Comparison of ENCODE assay signal across 28 cellular contexts in genomic region chr10:133315847-133316246, GRCh38. TPM values are rescaled to one million over a fixed set of nuclear protein-coding genes. Genes with fewer than 3 reads are reported as not detected.
DNase-seq lines count a peak whose midpoint lies in the region; ATAC-seq, FAIRE-seq and TF ChIP-seq lines count a peak whose summit lies in the region.
"Had no signal": no experiment of that assay in that cellular context is flagged by ENCODE, and none has a peak within 500 bp of the region (broad histone marks: within the 10 kb centered on the region; RNA-seq: fewer than 3 reads in every experiment).

No MANE protein-coding gene starts in this region.

- DNase-seq in A172 (ENCODE audit: low spot score): peak; percentile 54
- peak; percentile 20 for DNase-seq in G401 (ENCODE audit: low spot score)
- peak; percentile 46 for DNase-seq in OCI-M1 (lab: John Stamatoyannopoulos, UW)
- DNase-seq in H1 (ENCODE audit: low read depth in 1 of 2, low spot score in 2 of 2): no peak
- no peak for DNase-seq in NK-92 treated with Interleukin-12 subunit alpha and Interleukin-12 subunit beta, amount 100 ng/mL, for 24 hours (lab: John Stamatoyannopoulos, UW)
- no peak for DNase-seq in hypothalamus (lab: John Stamatoyannopoulos, UW)
- no peak for DNase-seq in NCI-H1694 (lab: John Stamatoyannopoulos, UW)
- DNase-seq: activated CD4-positive, alpha-beta T cell treated with anti-CD3 and anti-CD28 coated beads, Interleukin-2, amount 10 ng/mL, durations not matched to agents 24 days and 14 days; CD4-positive, alpha-beta memory T cell; DND-41; foreskin fibroblast; mammary epithelial cell; NCI-H1048; NCI-H2081; NCI-H510A treated with DMSO at 0.1 percent for 48 hours; occipital lobe; SHP77; spleen; stimulated activated CD4-positive, alpha-beta T cell treated with anti-CD3 and anti-CD28 coated beads, Interleukin-4, amount 100 ng/mL, for 4 hours; stomach; T-helper 1 cell; transverse colon had no signal

- peaks cover 0 to 10% (median under 1%) of the 10 kb centered on the region in 4 experiments; a peak in 4 of 8 replicates for H3K36me3 ChIP-seq in H1 (ENCODE audit: control insufficient read depth in 2 of 4, insufficient read depth in 4 of 4, low read length in 3 of 4)
- H3K36me3 ChIP-seq: breast epithelium had no signal

- H2BK20ac ChIP-seq in H1 (ENCODE audit: low read length): no peak overlapping the region

- 94% methylated on average over 5 of the region's 5 CpGs; no CpG with 5 or more reads in 1 of the 2 experiments for WGBS in H1 (ENCODE audit: extremely low coverage in 1 of 2, insufficient coverage in 1 of 2, insufficient read length in 1 of 2, insufficient replicate concordance in 2 of 2, low coverage in 1 of 2, low lambda C conversion rate in 2 of 2, missing lambda C conversion rate in 1 of 2), 2 experiments

- no peak overlapping the region for H2AFZ ChIP-seq in H1 (ENCODE audit: low read length)

- no peak overlapping the region for H3K4me2 ChIP-seq in H1 (ENCODE audit: insufficient read depth in 1 of 2, low read depth in 2 of 2, low read length in 2 of 2)

- H3K27ac ChIP-seq in H1 (ENCODE audit: low read depth, low read length): no peak overlapping the region
- H3K27ac ChIP-seq: breast epithelium, spleen, stomach had no signal

- H3K4me1 ChIP-seq in H1 (replicated peaks in 1 of 4; ENCODE audit: control insufficient read depth in 3 of 4, insufficient read depth in 4 of 4, low read length in 3 of 4): no peaks in the 10 kb centered on the region; a peak in 1 of 7 replicates
- H3K4me1 ChIP-seq: breast epithelium had no signal

- no peak overlapping the region for H3K14ac ChIP-seq in H1 (ENCODE audit: insufficient read length)

- no peak overlapping the region; the same call in 1 of the 2 replicates for H4K8ac ChIP-seq in H1 (ENCODE audit: extremely low read depth, insufficient read depth, low read length)

- no peaks in the 10 kb centered on the region for H3K79me2 ChIP-seq in H1 (ENCODE audit: control insufficient read depth in 1 of 2, insufficient read depth in 2 of 2, low read length in 2 of 2)

- H2BK120ac ChIP-seq in H1 (replicated peaks; ENCODE audit: low read depth, low read length): no peak overlapping the region

- no peak overlapping the region for H3K4me3 ChIP-seq in H1 (ENCODE audit: extremely low read depth in 1 of 4, insufficient read depth in 2 of 4, low read depth in 3 of 4, low read length in 4 of 4)
- H3K4me3 ChIP-seq: breast epithelium, spleen, stomach, transverse colon had no signal

- no peak for TF ChIP-seq RAD21 in H1 (IDR thresholded peaks at IDR 0.05 in 1 of 2, conservative IDR thresholded peaks at IDR 0.05 in 1 of 2; ENCODE audit: low read depth in 2 of 2, low read length in 2 of 2)

- no peak for TF ChIP-seq EP300 in H1 (IDR thresholded peaks at IDR 0.05; ENCODE audit: borderline replicate concordance in 1 of 2, low read depth in 2 of 2, low read length in 2 of 2)

- H2BK5ac ChIP-seq in H1 (ENCODE audit: low read depth, low read length): no peak overlapping the region

- no peak overlapping the region for H3K9ac ChIP-seq in H1 (replicated peaks in 1 of 4; ENCODE audit: extremely low read depth in 1 of 4, low read depth in 3 of 4, low read length in 3 of 4)

- no peak for TF ChIP-seq CTCF in H1 (IDR thresholded peaks at IDR 0.05; ENCODE audit: control extremely low read depth in 1 of 3, insufficient read depth in 1 of 3, low read depth in 1 of 3, low read length in 3 of 3)

- H2BK12ac ChIP-seq in H1 (ENCODE audit: low read depth, low read length): no peak overlapping the region

- FAIRE-seq in H1 (lab: Jason Lieb, UNC): no peak
- FAIRE-seq: endothelial cell of umbilical vein, GM18507 had no signal

- no peak overlapping the region for H4K5ac ChIP-seq in H1 (ENCODE audit: insufficient read length, low read depth, low read length)

- no peak for TF ChIP-seq POLR2A in H1 (IDR thresholded peaks at IDR 0.05; ENCODE audit: control extremely low read depth in 1 of 2, low read depth in 2 of 2, low read length in 2 of 2)

- peaks cover 2% of the 10 kb centered on the region; the same call in 1 of the 2 replicates for H3K23me2 ChIP-seq in H1 (ENCODE audit: low read depth, low read length)

- H2AK5ac ChIP-seq in H1 (ENCODE audit: low read depth, low read length): no peak overlapping the region

- no peak overlapping the region for H3K4ac ChIP-seq in H1 (replicated peaks; ENCODE audit: insufficient read length, low read depth, low read length)

- no peak overlapping the region for H4K91ac ChIP-seq in H1 (replicated peaks; ENCODE audit: insufficient read length, low read length)

- POLR2A ChIA-PET in H1 (lab: Charles Lee; ENCODE audit: partially characterized antibody): interaction anchor here (1.1 to 1.3 kb wide), 2 partner anchors 8 to 48 kb away, joined by 4 to 5 read pairs; no protein-coding TSS in a partner anchor

- peaks cover 0 to 3% of the 10 kb centered on the region in 2 experiments for H4K20me1 ChIP-seq in H1 (replicated peaks in 1 of 2; ENCODE audit: control insufficient read depth in 1 of 2, insufficient read depth in 2 of 2, low read length in 2 of 2)

- H3K23ac ChIP-seq in H1 (ENCODE audit: insufficient read length): no peak overlapping the region

- no peaks in the 10 kb centered on the region for H3K79me1 ChIP-seq in H1 (ENCODE audit: low read depth, low read length)

- H3K56ac ChIP-seq in H1 (replicated peaks; ENCODE audit: insufficient read length, low read depth, low read length): no peak overlapping the region

- H3K18ac ChIP-seq in H1 (ENCODE audit: extremely low read depth, low read length): no peak overlapping the region

- H2BK15ac ChIP-seq in H1 (ENCODE audit: low read length): 0 out of 2 replicates have a peak overlapping the region, but pooled peaks have one; percentile 29

- H3K9me3 ChIP-seq in H1 (ENCODE audit: insufficient read depth in 2 of 2, low read depth in 1 of 2, low read length in 1 of 2): peaks cover 0 to 1% of the 10 kb centered on the region in 2 experiments; a peak in 1 of 4 replicates
- H3K9me3 ChIP-seq: stomach, transverse colon had no signal

- ATAC-seq in HG02885 (IDR thresholded peaks at IDR 0.05; ENCODE audit: poor library complexity, unreplicated experiment): no peak

- in situ Hi-C loops in G401 (cut with HindIII; ENCODE audit: low sequenced_read_pairs): no loop called here

- CTCF ChIA-PET in H1 (lab: Charles Lee; ENCODE audit: partially characterized antibody): interaction anchor here (0.8 to 3.5 kb wide), 4 partner anchors 12 to 31 kb away, joined by 3 to 23 read pairs (median 8); partner anchors contain the start of gene PRAP1

- H3K27me3 ChIP-seq in H1 (replicated peaks in 1 of 4; ENCODE audit: control insufficient read depth in 3 of 4, extremely low read depth in 1 of 4, insufficient read depth in 3 of 4, low read length in 3 of 4): peaks cover 0 to 8% (median 4%) of the 10 kb centered on the region in 4 experiments; a peak in 5 of 7 replicates
- H3K27me3 ChIP-seq: breast epithelium had no signal

RNA-seq across cellular contexts. Expression of gene ZNF511, which starts 7.1 kb away (rescaled TPM):
- total RNA-seq in A172 (2014; rRNA removed; shearing (Covaris generic)): 13.4 and 26.6 TPM in 2 replicates
- 60.7 and 97.4 TPM in 2 replicates for total RNA-seq in G401 (2014; rRNA removed; shearing (Covaris generic))
- 64.5 and 71.7 TPM in 2 replicates for total RNA-seq in H1 (2021; fragmentation: NEBNext Ultra II Directional; extraction: Animal tissue kit (Norgen Biotek cat#: 25700))
- polyA plus RNA-seq in H1 (2011; rRNA removed): 55.4 and 70.5 TPM in 2 replicates
- polyA plus RNA-seq in H1 (2011; cell fraction: cytosol; rRNA removed): 50.7 TPM
- 74.1 TPM for polyA plus RNA-seq in H1 (2011; cell fraction: nucleus; rRNA removed)
- 46.7 to 71.7 TPM (median 59.4 TPM) in 4 replicates for polyA plus RNA-seq in H1 (2012, experiment 1 of 2)
- 86.3 TPM for polyA plus RNA-seq in H1 (2012, experiment 2 of 2)
- 42.1 TPM for polyA plus RNA-seq in H1 (2013, experiment 1 of 2)
- polyA plus RNA-seq in H1 (2013, experiment 2 of 2): 37.2 TPM
- 25.8 and 35.1 TPM in 2 replicates for polyA minus RNA-seq in H1 (2011; rRNA and poly(A)+ RNA removed)
- 18.7 TPM for polyA minus RNA-seq in H1 (2011; cell fraction: cytosol; rRNA and poly(A)+ RNA removed)
- polyA minus RNA-seq in H1 (2011; cell fraction: nucleus; rRNA and poly(A)+ RNA removed): 26.4 TPM

RNA-seq across cellular contexts. Expression of gene TUBGCP2, which starts 7.2 kb away (rescaled TPM):
- total RNA-seq in A172 (2014; rRNA removed; shearing (Covaris generic)): 29.3 and 35.9 TPM in 2 replicates
- total RNA-seq in G401 (2014; rRNA removed; shearing (Covaris generic)): 71.4 and 73.3 TPM in 2 replicates
- 51.9 and 54.2 TPM in 2 replicates for total RNA-seq in H1 (2021; fragmentation: NEBNext Ultra II Directional; extraction: Animal tissue kit (Norgen Biotek cat#: 25700))
- 34.9 and 43.9 TPM in 2 replicates for polyA plus RNA-seq in H1 (2011; rRNA removed)
- 37.4 TPM for polyA plus RNA-seq in H1 (2011; cell fraction: cytosol; rRNA removed)
- polyA plus RNA-seq in H1 (2011; cell fraction: nucleus; rRNA removed): 90.0 TPM
- polyA plus RNA-seq in H1 (2012, experiment 1 of 2): 34.7 to 46.0 TPM (median 39.6 TPM) in 4 replicates
- polyA plus RNA-seq in H1 (2012, experiment 2 of 2): 59.6 TPM
- 29.0 TPM for polyA plus RNA-seq in H1 (2013, experiment 1 of 2)
- polyA plus RNA-seq in H1 (2013, experiment 2 of 2): 30.8 TPM
- 37.1 and 40.7 TPM in 2 replicates for polyA minus RNA-seq in H1 (2011; rRNA and poly(A)+ RNA removed)
- polyA minus RNA-seq in H1 (2011; cell fraction: cytosol; rRNA and poly(A)+ RNA removed): 26.8 TPM
- 44.3 TPM for polyA minus RNA-seq in H1 (2011; cell fraction: nucleus; rRNA and poly(A)+ RNA removed)

RNA-seq across cellular contexts. Expression of gene CALY, which starts 20.8 kb away (rescaled TPM):
- total RNA-seq in A172 (2014; rRNA removed; shearing (Covaris generic)): not detected in 2 replicates
- total RNA-seq in G401 (2014; rRNA removed; shearing (Covaris generic)): 53.3 and 63.5 TPM in 2 replicates
- 1.3 and 1.7 TPM in 2 replicates for total RNA-seq in H1 (2021; fragmentation: NEBNext Ultra II Directional; extraction: Animal tissue kit (Norgen Biotek cat#: 25700))
- 1.5 and 3.2 TPM in 2 replicates for polyA plus RNA-seq in H1 (2011; rRNA removed)
- 1.6 TPM for polyA plus RNA-seq in H1 (2011; cell fraction: cytosol; rRNA removed)
- 2.1 TPM for polyA plus RNA-seq in H1 (2011; cell fraction: nucleus; rRNA removed)
- 0.88 to 2.4 TPM (median 1.5 TPM) in 4 replicates for polyA plus RNA-seq in H1 (2012, experiment 1 of 2)
- not detected for polyA plus RNA-seq in H1 (2012, experiment 2 of 2)
- 1.7 TPM for polyA plus RNA-seq in H1 (2013, experiment 1 of 2)
- polyA plus RNA-seq in H1 (2013, experiment 2 of 2): 1.3 TPM
- not detected in 2 replicates for polyA minus RNA-seq in H1 (2011; rRNA and poly(A)+ RNA removed)
- polyA minus RNA-seq in H1 (2011; cell fraction: cytosol; rRNA and poly(A)+ RNA removed): not detected
- polyA minus RNA-seq in H1 (2011; cell fraction: nucleus; rRNA and poly(A)+ RNA removed): not detected
- total RNA-seq: activated CD4-positive, alpha-beta T cell treated with anti-CD3 and anti-CD28 coated beads, Interleukin-2, amount 10 ng/mL, durations not matched to agents 24 days and 14 days; endothelial cell of umbilical vein; mammary epithelial cell; renal cortical epithelial cell had no signal
- polyA plus RNA-seq: endothelial cell of umbilical vein, mammary epithelial cell had no signal

RNA-seq across cellular contexts. Expression of gene PRAP1, which starts 31.3 kb away (rescaled TPM):
- total RNA-seq in A172 (2014; rRNA removed; shearing (Covaris generic)): 0.60 TPM in 1 of 2 replicates, not detected in the other
- 1.8 and 3.0 TPM in 2 replicates for total RNA-seq in G401 (2014; rRNA removed; shearing (Covaris generic))
- total RNA-seq in H1 (2021; fragmentation: NEBNext Ultra II Directional; extraction: Animal tissue kit (Norgen Biotek cat#: 25700)): 0.61 TPM in 1 of 2 replicates, not detected in the other
- polyA plus RNA-seq in H1 (2011; rRNA removed): 1.4 and 1.6 TPM in 2 replicates
- 0.40 TPM for polyA plus RNA-seq in H1 (2011; cell fraction: cytosol; rRNA removed)
- 0.91 TPM for polyA plus RNA-seq in H1 (2011; cell fraction: nucleus; rRNA removed)
- polyA plus RNA-seq in H1 (2012, experiment 1 of 2): 0.72 to 1.2 TPM (median 0.87 TPM) in 4 replicates
- polyA plus RNA-seq in H1 (2012, experiment 2 of 2): 1.2 TPM
- polyA plus RNA-seq in H1 (2013, experiment 1 of 2): 1.1 TPM
- 1.2 TPM for polyA plus RNA-seq in H1 (2013, experiment 2 of 2)
- 0.39 TPM in 1 of 2 replicates, not detected in the other for polyA minus RNA-seq in H1 (2011; rRNA and poly(A)+ RNA removed)
- polyA minus RNA-seq in H1 (2011; cell fraction: cytosol; rRNA and poly(A)+ RNA removed): not detected
- not detected for polyA minus RNA-seq in H1 (2011; cell fraction: nucleus; rRNA and poly(A)+ RNA removed)
- total RNA-seq: activated CD4-positive, alpha-beta T cell treated with anti-CD3 and anti-CD28 coated beads, Interleukin-2, amount 10 ng/mL, durations not matched to agents 24 days and 14 days; breast epithelium; CD4-positive, alpha-beta memory T cell; endothelial cell of umbilical vein; kidney epithelial cell; mammary epithelial cell; occipital lobe; renal cortical epithelial cell; spleen had no signal
- polyA plus RNA-seq: CD4-positive, alpha-beta memory T cell; endothelial cell of umbilical vein; mammary epithelial cell; spleen; stomach had no signal

RNA-seq across cellular contexts. Expression of gene ADAM8, which starts 39.2 kb away (rescaled TPM):
- 0.31 and 0.93 TPM in 2 replicates for total RNA-seq in A172 (2014; rRNA removed; shearing (Covaris generic))
- 0.68 and 12.7 TPM in 2 replicates for total RNA-seq in G401 (2014; rRNA removed; shearing (Covaris generic))
- total RNA-seq in H1 (2021; fragmentation: NEBNext Ultra II Directional; extraction: Animal tissue kit (Norgen Biotek cat#: 25700)): 4.4 and 4.6 TPM in 2 replicates
- 4.6 and 6.0 TPM in 2 replicates for polyA plus RNA-seq in H1 (2011; rRNA removed)
- 3.4 TPM for polyA plus RNA-seq in H1 (2011; cell fraction: cytosol; rRNA removed)
- polyA plus RNA-seq in H1 (2011; cell fraction: nucleus; rRNA removed): 24.5 TPM
- 1.7 to 3.4 TPM (median 2.6 TPM) in 4 replicates for polyA plus RNA-seq in H1 (2012, experiment 1 of 2)
- polyA plus RNA-seq in H1 (2012, experiment 2 of 2): 1.7 TPM
- 3.5 TPM for polyA plus RNA-seq in H1 (2013, experiment 1 of 2)
- 3.1 TPM for polyA plus RNA-seq in H1 (2013, experiment 2 of 2)
- polyA minus RNA-seq in H1 (2011; rRNA and poly(A)+ RNA removed): 2.2 and 2.5 TPM in 2 replicates
- 3.8 TPM for polyA minus RNA-seq in H1 (2011; cell fraction: cytosol; rRNA and poly(A)+ RNA removed)
- 10.3 TPM for polyA minus RNA-seq in H1 (2011; cell fraction: nucleus; rRNA and poly(A)+ RNA removed)

Comparison
In these comparisons a context has a peak if more than half of its experiments do, and no peak if none do; other contexts are left out.
1. DNase-seq: peak in A172 (single experiment), G401 (single experiment) and OCI-M1 (single experiment); none in H1 (0 of 2), NK-92 treated with Interleukin-12 subunit alpha and Interleukin-12 subunit beta, amount 100 ng/mL, for 24 hours (single experiment), hypothalamus (0 of 51) and NCI-H1694 (single experiment).
2. RNA of gene CALY, which starts 20.8 kb away (total RNA-seq): 53.3 to 63.5 TPM in G401; 1.3 to 1.7 TPM in H1 and not detected in A172; every median in the first group is over 10 times any median in the second.